Comparison of ENCODE assay signal across 31 cellular contexts in the genomic region with DNA sequence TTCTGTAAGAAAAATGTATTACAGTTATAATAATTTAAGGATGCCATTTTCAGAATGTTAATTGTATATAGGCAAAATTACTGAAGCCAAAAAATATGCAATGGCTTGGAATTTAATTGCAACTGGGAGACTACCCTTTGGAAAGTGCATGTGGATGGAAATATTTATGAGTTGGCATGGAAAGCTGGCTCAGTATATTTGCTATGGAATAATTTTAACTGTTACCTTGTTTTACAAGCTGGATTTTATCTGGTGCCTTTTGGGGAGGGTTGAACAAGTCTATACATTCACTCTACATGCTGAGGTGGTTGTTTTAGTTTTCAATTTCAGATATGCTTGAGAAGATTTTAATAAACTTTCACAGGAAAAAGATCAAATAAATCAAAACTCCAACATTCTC.
"Had no signal": no experiment of that assay in that cellular context is flagged by ENCODE, and none has a peak within 500 bp of the region (broad histone marks: within the 10 kb centered on the region; RNA-seq: fewer than 3 reads in every experiment).

No MANE protein-coding gene starts in this region.

- ATAC-seq: activated CD4-positive, alpha-beta T cell treated with anti-CD3 and anti-CD28 coated beads for 36 hours; activated CD4-positive, CD25-positive, alpha-beta regulatory T cell treated with anti-CD3 and anti-CD28 coated beads, Interleukin-2, amount 50 U/mL, for 24 hours; activated CD8-positive, alpha-beta memory T cell treated with anti-CD3 and anti-CD28 coated beads, Interleukin-2, amount 10 ng/mL, durations not matched to agents 7 days and 5 days; activated CD8-positive, alpha-beta T cell treated with anti-CD3 and anti-CD28 coated beads, Interleukin-2, amount 10 ng/mL, durations not matched to agents 7 days and 5 days; activated naive CD8-positive, alpha-beta T cell treated with anti-CD3 and anti-CD28 coated beads, Interleukin-2, amount 50 U/mL, for 24 hours; WTC11 had no signal

- H3K4me1 ChIP-seq: ascending aorta had no signal

- H3K36me3 ChIP-seq: ascending aorta, cardiac muscle cell, WERI-Rb-1 had no signal

- H3K27me3 ChIP-seq: ascending aorta, cardiac muscle cell had no signal

- DNase-seq: activated CD4-positive, alpha-beta memory T cell treated with anti-CD3 and anti-CD28 coated beads, Interleukin-2, amount 10 ng/mL, durations not matched to agents 7 days and 5 days; activated CD4-positive, alpha-beta T cell treated with anti-CD3 and anti-CD28 coated beads for 1 hour; activated CD4-positive, alpha-beta T cell treated with anti-CD3 and anti-CD28 coated beads for 36 hours; activated CD4-positive, alpha-beta T cell treated with anti-CD3 and anti-CD28 coated beads for 48 hours; activated CD4-positive, alpha-beta T cell treated with anti-CD3 and anti-CD28 coated beads, Interleukin-2, amount 10 ng/mL, durations not matched to agents 7 days and 5 days; activated CD4-positive, alpha-beta T cell treated with anti-CD3 and anti-CD28 coated beads, Interleukin-2, amount 50 U/mL, for 48 hours; activated CD4-positive, CD25-positive, alpha-beta regulatory T cell; activated CD8-positive, alpha-beta memory T cell treated with anti-CD3 and anti-CD28 coated beads for 24 hours; activated CD8-positive, alpha-beta memory T cell treated with anti-CD3 and anti-CD28 coated beads, Interleukin-2, amount 10 ng/mL, durations not matched to agents 7 days and 5 days; activated CD8-positive, alpha-beta memory T cell treated with anti-CD3 and anti-CD28 coated beads, Interleukin-2, amount 50 U/mL, for 48 hours; activated CD8-positive, alpha-beta T cell treated with anti-CD3 and anti-CD28 coated beads, Interleukin-2, amount 10 ng/mL, durations not matched to agents 7 days and 5 days; activated effector memory CD4-positive, alpha-beta T cell treated with Interleukin-2 at 50 U/mL for 16 hours; activated gamma-delta T cell; activated naive CD4-positive, alpha-beta T cell treated with anti-CD3 and anti-CD28 coated beads, Interleukin-2, amount 10 ng/mL, durations not matched to agents 7 days and 5 days; activated naive CD4-positive, alpha-beta T cell treated with Interleukin-2 at 50 U/mL for 16 hours; activated naive CD8-positive, alpha-beta T cell treated with anti-CD3 and anti-CD28 coated beads, Interleukin-2, amount 10 ng/mL, durations not matched to agents 7 days and 5 days; activated naive CD8-positive, alpha-beta T cell treated with anti-CD3 and anti-CD28 coated beads, Interleukin-2, amount 50 U/mL, for 24 hours; activated T-cell treated with anti-CD3 and anti-CD28 coated beads, Interleukin-2, amount 50 U/mL, for 24 hours; activated T-cell treated with anti-CD3 and anti-CD28 coated beads, Interleukin-2, amount 50 U/mL, for 48 hours; amygdala; anterior cingulate cortex; caudate nucleus; cerebellar nuclear complex; T-helper 1 cell; T-helper 2 cell; T-helper 9 cell; WERI-Rb-1 had no signal

- H3K27ac ChIP-seq: ascending aorta, cardiac muscle cell, WERI-Rb-1 had no signal

- H3K9me3 ChIP-seq: ascending aorta had no signal

- H3K4me3 ChIP-seq: ascending aorta, cardiac muscle cell had no signal
